In the genomic region with DNA sequence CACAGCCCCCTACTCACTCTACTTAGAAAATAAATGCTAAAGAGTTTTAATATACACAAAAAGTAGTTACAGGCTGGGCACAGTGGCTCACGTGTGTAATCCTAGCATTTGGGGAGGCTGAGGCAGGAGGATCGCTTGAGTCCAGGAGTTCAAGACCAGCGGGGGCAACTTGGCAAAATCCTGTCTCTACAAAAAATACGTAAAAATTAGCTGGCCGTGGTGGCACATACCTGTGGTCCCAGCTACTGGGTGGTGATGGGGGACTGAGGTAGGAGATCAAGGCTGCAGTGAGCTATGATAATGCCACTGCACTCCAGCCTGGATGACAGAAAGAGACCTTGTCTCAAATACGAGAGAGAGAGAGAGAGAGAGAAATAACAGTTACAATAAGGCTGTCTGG, we compare ENCODE assay signal across 7 cellular contexts.
"Had no signal": no experiment of that assay in that cellular context is flagged by ENCODE, and none has a peak within 500 bp of the region (broad histone marks: within the 10 kb centered on the region; RNA-seq: fewer than 3 reads in every experiment).

No MANE protein-coding gene starts in this region.

- H3K9me3 ChIP-seq: HAP-1 had no signal

- H3K27ac Mint-ChIP-seq: HFFc6 had no signal

- H3K4me3 Mint-ChIP-seq: HFFc6 had no signal

- H3K9me3 Mint-ChIP-seq: HFFc6, IgD-negative memory B cell had no signal

- H3K4me3 ChIP-seq: GM23248, HAP-1 had no signal

- DNase-seq: GOT3, HFFc6 had no signal

- H3K36me3 ChIP-seq: HAP-1 had no signal

- ATAC-seq: HepG2 had no signal

- H3K36me3 Mint-ChIP-seq: IgD-negative memory B cell had no signal

- H3K27me3 Mint-ChIP-seq: IgD-negative memory B cell had no signal

- H3K27ac ChIP-seq: GM23248, HL-60 had no signal

- H3K4me1 ChIP-seq: HAP-1 had no signal
